In the genomic region with DNA sequence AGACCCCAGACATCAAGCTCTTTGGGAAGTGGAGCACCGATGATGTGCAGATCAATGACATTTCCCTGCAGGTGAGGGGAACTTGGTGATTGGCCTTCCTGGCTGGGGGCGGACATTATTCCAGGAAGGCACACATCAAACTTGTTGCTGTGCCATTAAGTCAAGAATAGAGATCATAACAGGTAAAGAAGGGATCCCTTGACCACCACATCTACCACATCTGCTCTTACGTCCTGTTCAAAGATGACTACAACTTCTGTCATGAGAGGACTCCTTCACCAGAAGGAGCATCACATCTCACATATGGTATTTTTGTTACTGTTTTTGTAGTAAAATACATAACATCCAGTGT, we compare ENCODE assay signal across 9 cellular contexts. TPM values are rescaled to one million over a fixed set of nuclear protein-coding genes. Genes with fewer than 3 reads are reported as not detected.
DNase-seq lines count a peak whose midpoint lies in the region; ATAC-seq, FAIRE-seq and TF ChIP-seq lines count a peak whose summit lies in the region.
"Had no signal": no experiment of that assay in that cellular context is flagged by ENCODE, and none has a peak within 500 bp of the region (broad histone marks: within the 10 kb centered on the region; RNA-seq: fewer than 3 reads in every experiment).

No MANE protein-coding gene starts in this region.

- peak overlapping the region; percentile 98 for H3K27ac ChIP-seq in 22Rv1
- no peak overlapping the region for H3K27ac ChIP-seq in HUES48 (ENCODE audit: low read depth, low read length)
- no peak overlapping the region for H3K27ac ChIP-seq in brain microvascular endothelial cell

- ATAC-seq in GM18519 (IDR thresholded peaks at IDR 0.05; ENCODE audit: low FRiP score, unreplicated experiment), result no peak

- no peaks in the 10 kb centered on the region for H3K9me3 Mint-ChIP-seq in mesothelial cell of epicardium

- no peaks in the 10 kb centered on the region for H3K9me3 ChIP-seq in HUES48 (ENCODE audit: control insufficient read depth, insufficient read depth, low read length)

- H3K27me3 ChIP-seq in HUES48 (ENCODE audit: control insufficient read depth, insufficient read depth, low read length), result no peaks in the 10 kb centered on the region
- H3K27me3 ChIP-seq in brain microvascular endothelial cell (replicated peaks), result no peaks in the 10 kb centered on the region

- no peak for DNase-seq in brain microvascular endothelial cell
- no peak for DNase-seq in mesothelial cell of epicardium (ENCODE audit: low spot score in 2 of 2, unreplicated experiment in 2 of 2)
- no peak for DNase-seq in AG08396 (ENCODE audit: low spot score)
- DNase-seq in posterior vena cava (ENCODE audit: low spot score), result no peak
- DNase-seq in RCC 7860 (ENCODE audit: low spot score), result no peak
- DNase-seq: GF-D8 had no signal

- H3K36me3 ChIP-seq in HUES48 (ENCODE audit: control insufficient read depth, insufficient read depth, low read length) (peaks cover 50% of the 10 kb centered on the region), brain microvascular endothelial cell (replicated peaks) (peaks cover 36% of the 10 kb centered on the region)

- intact Hi-C loops in posterior vena cava (cut with DNase I), result no loop called here

- TF ChIP-seq CTCF in 22Rv1 (IDR thresholded peaks at IDR 0.05) (0 out of 2 replicates have a peak, but pooled peaks have one; percentile 1), brain microvascular endothelial cell (IDR thresholded peaks at IDR 0.05; ENCODE audit: low read depth, low read length, missing control alignments) (no peak), mesothelial cell of epicardium (IDR thresholded peaks at IDR 0.05; ENCODE audit: unreplicated experiment) (no peak)

- peak overlapping the region; percentile 98 for H3K27ac Mint-ChIP-seq in mesothelial cell of epicardium

- H3K4me1 Mint-ChIP-seq in mesothelial cell of epicardium, result peaks cover 24% of the 10 kb centered on the region

- H3K4me3 ChIP-seq in HUES48 (ENCODE audit: low read depth, low read length) (peak overlapping the region; percentile 75), brain microvascular endothelial cell (ENCODE audit: low read depth, low read length) (peak overlapping the region; percentile 90)

- H3K4me3 Mint-ChIP-seq in mesothelial cell of epicardium, result peak overlapping the region; percentile 96

- H3K36me3 Mint-ChIP-seq in mesothelial cell of epicardium, result peaks cover 14% of the 10 kb centered on the region

- no peaks in the 10 kb centered on the region for H3K27me3 Mint-ChIP-seq in mesothelial cell of epicardium (ENCODE audit: low read depth)

- H3K4me1 ChIP-seq in HUES48 (ENCODE audit: control insufficient read depth, insufficient read depth, low read length), result peaks cover 8% of the 10 kb centered on the region

- FAIRE-seq in RCC 7860 (lab: Jason Lieb, UNC), result no peak

- no peak overlapping the region for H3K9ac ChIP-seq in HUES48 (ENCODE audit: low read depth, low read length)

- in situ Hi-C loops in brain microvascular endothelial cell (cut with HindIII; ENCODE audit: low pct_ligation_motif_present, low sequenced_read_pairs), result no loop called here

RNA-seq across cellular contexts. Expression of a gene that starts 1.1 kb away (rescaled TPM):
- total RNA-seq in mesothelial cell of epicardium, result 985 to 1,018 TPM (median 1,016 TPM) in 3 replicates
- 100 to 1,000 TPM; 714 to 768 TPM for total RNA-seq in posterior vena cava

RNA-seq across cellular contexts. Expression of a gene that starts 7.3 kb away (rescaled TPM):
- total RNA-seq in mesothelial cell of epicardium, result 0.83 to 1.3 TPM (median 1.2 TPM) in 3 replicates
- total RNA-seq in posterior vena cava, result not detected

RNA-seq across cellular contexts. Expression of a gene that starts 7.3 kb away (rescaled TPM):
- total RNA-seq in mesothelial cell of epicardium (3.1 to 4.2 TPM (median 3.9 TPM) in 3 replicates), posterior vena cava (1 to 10 TPM in 1 of 2 donors, under 1 TPM in 1; 0.86 to 1.0 TPM)

RNA-seq across cellular contexts. Expression of a gene that starts 20.3 kb away (rescaled TPM):
- total RNA-seq in mesothelial cell of epicardium (12.0 to 16.4 TPM (median 15.3 TPM) in 3 replicates), posterior vena cava (10 to 100 TPM in 1 of 2 donors, 1 to 10 TPM in 1; 7.3 to 11.7 TPM)

RNA-seq across cellular contexts. Expression of a gene that starts 25.6 kb away (rescaled TPM):
- 6.6 to 7.6 TPM (median 6.9 TPM) in 3 replicates for total RNA-seq in mesothelial cell of epicardium
- total RNA-seq in posterior vena cava, result under 1 TPM; 0.14 to 0.69 TPM
